ENCODE assay signal across 1 cellular context in the genomic region with DNA sequence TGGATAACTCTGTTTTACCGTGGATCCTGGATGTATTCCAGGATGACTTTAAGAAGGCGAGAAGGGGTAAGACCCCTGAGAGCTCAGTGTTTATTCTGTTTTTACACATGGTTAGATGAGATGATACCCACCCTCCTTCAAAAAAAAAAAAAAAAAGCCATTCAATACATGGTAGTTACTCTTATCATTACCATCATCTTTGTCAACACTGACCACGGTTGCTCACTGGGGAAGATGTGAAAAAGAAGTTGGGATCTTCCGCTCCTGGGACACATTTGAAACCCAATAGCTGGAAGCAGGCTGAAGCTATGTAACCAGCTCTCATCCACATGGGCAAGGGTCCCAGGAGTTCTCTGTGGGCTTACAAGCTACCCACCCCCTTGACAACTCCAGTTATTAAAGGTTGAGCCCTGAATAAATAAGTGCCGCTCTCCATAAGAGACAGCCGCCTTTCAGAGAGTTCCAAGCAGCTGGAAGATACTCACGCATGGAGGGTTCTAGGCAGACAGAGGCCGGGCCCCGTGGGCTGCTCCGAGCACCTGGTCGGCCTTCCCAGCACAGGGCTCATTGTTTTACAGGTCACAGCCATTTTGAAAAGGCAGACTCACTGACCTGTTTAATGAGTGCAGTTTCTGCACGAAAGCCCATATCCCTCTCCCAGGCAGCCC.
TF ChIP-seq lines count a peak whose summit lies in the region.

No MANE protein-coding gene starts in this region.

TF ChIP-seq in IMR-90, 13 proteins besides CTCF, POLR2A, EP300 and RAD21:
- no peak for TF ChIP-seq MXI1 (IDR thresholded peaks at IDR 0.05; ENCODE audit: borderline replicate concordance, low read depth, low read length)
- TF ChIP-seq, protein P1, sequence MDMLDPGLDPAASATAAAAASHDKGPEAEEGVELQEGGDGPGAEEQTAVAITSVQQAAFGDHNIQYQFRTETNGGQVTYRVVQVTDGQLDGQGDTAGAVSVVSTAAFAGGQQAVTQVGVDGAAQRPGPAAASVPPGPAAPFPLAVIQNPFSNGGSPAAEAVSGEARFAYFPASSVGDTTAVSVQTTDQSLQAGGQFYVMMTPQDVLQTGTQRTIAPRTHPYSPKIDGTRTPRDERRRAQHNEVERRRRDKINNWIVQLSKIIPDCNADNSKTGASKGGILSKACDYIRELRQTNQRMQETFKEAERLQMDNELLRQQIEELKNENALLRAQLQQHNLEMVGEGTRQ (IDR thresholded peaks at IDR 0.05; ENCODE audit: low read depth, low read length): no peak
- TF ChIP-seq CEBPB (IDR thresholded peaks at IDR 0.05; ENCODE audit: low read depth, low read length): no peak
- TF ChIP-seq MAFK (IDR thresholded peaks at IDR 0.05; ENCODE audit: low read depth, low read length): no peak
- no peak for TF ChIP-seq NFE2L2 (IDR thresholded peaks at IDR 0.05; ENCODE audit: low read depth, low read length)
- TF ChIP-seq, protein P2, sequence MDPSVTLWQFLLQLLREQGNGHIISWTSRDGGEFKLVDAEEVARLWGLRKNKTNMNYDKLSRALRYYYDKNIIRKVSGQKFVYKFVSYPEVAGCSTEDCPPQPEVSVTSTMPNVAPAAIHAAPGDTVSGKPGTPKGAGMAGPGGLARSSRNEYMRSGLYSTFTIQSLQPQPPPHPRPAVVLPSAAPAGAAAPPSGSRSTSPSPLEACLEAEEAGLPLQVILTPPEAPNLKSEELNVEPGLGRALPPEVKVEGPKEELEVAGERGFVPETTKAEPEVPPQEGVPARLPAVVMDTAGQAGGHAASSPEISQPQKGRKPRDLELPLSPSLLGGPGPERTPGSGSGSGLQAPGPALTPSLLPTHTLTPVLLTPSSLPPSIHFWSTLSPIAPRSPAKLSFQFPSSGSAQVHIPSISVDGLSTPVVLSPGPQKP (IDR thresholded peaks at IDR 0.05; ENCODE audit: borderline replicate concordance, low read depth, low read length): no peak
- no peak for TF ChIP-seq CHD1 (IDR thresholded peaks at IDR 0.05; ENCODE audit: low read depth, low read length)
- no peak for TF ChIP-seq FOS (IDR thresholded peaks at IDR 0.05; ENCODE audit: low read depth, low read length)
- no peak for TF ChIP-seq RCOR1 (IDR thresholded peaks at IDR 0.05; ENCODE audit: insufficient replicate concordance, low read length)
- TF ChIP-seq SMC3 (IDR thresholded peaks at IDR 0.05; ENCODE audit: low read depth, low read length): no peak
